ENCODE assay signal across 22 cellular contexts in the genomic region with DNA sequence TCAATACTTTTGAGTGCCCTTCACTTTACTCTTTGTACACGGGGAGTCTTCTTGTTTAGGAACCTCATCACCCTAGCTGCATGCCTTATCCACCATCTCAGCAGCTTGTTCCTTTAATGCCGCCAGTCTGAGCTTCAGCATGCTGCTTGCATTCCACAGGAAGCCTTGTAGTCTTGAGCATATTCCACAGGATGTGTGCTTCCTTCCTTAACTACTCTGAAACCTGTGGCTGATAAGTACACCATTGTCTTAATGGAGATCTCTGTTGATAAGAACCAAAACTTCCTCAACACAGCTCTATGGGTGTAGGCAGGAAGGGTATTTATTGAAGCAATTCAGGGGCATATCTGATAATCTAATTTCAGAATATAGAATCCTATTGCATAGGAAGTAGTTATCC. TPM values are rescaled to one million over a fixed set of nuclear protein-coding genes. Genes with fewer than 3 reads are reported as not detected.
DNase-seq lines count a peak whose midpoint lies in the region; ATAC-seq and TF ChIP-seq lines count a peak whose summit lies in the region.
"Had no signal": no experiment of that assay in that cellular context is flagged by ENCODE, and none has a peak within 500 bp of the region (broad histone marks: within the 10 kb centered on the region; RNA-seq: fewer than 3 reads in every experiment).

No MANE protein-coding gene starts in this region.

- no peaks in the 10 kb centered on the region for H3K27me3 ChIP-seq in CD4-positive, alpha-beta memory T cell (ENCODE audit: insufficient read depth, low read length)
- H3K27me3 ChIP-seq: foreskin keratinocyte, MG63 had no signal

- no peaks in the 10 kb centered on the region for H3K9me3 Mint-ChIP-seq in CD4-positive, alpha-beta memory T cell
- H3K9me3 Mint-ChIP-seq in WTC11 = no peaks in the 10 kb centered on the region

- TF ChIP-seq POLR2A in lower leg skin (IDR thresholded peaks at IDR 0.05) = no peak

- peaks cover 13 to 18% (median 15%) of the 10 kb centered on the region in 4 donors for H3K4me1 Mint-ChIP-seq in CD4-positive, alpha-beta memory T cell
- peaks cover 12% of the 10 kb centered on the region for H3K4me1 Mint-ChIP-seq in WTC11

- no peaks in the 10 kb centered on the region for H3K36me3 ChIP-seq in CD4-positive, alpha-beta memory T cell (ENCODE audit: insufficient read depth, low read length)
- H3K36me3 ChIP-seq: MG63 had no signal

- ATAC-seq in WTC11 = peak; percentile 34
- ATAC-seq in left lobe of liver = peak; percentile 15
- no peak for ATAC-seq in HG03095 (IDR thresholded peaks at IDR 0.05; ENCODE audit: unreplicated experiment)
- ATAC-seq in HG03175 (IDR thresholded peaks at IDR 0.05; ENCODE audit: unreplicated experiment) = no peak
- ATAC-seq: foreskin keratinocyte, HCT116 had no signal

- H3K4me1 ChIP-seq in CD4-positive, alpha-beta memory T cell (ENCODE audit: insufficient read depth, low read length) = peaks cover 12% of the 10 kb centered on the region
- H3K4me1 ChIP-seq: Caco-2 had no signal

- POLR2A ChIA-PET in CD4-positive, alpha-beta memory T cell (lab: Charles Lee; ENCODE audit: partially characterized antibody) = interaction anchor here (1.3 to 1.8 kb wide), 2 partner anchors 23 to 56 kb away, joined by 4 to 7 read pairs; no protein-coding TSS in a partner anchor
- POLR2A ChIA-PET in WTC11 (lab: Charles Lee) = no interaction called here

- H3K9me3 ChIP-seq in CD4-positive, alpha-beta memory T cell (ENCODE audit: control insufficient read depth in 1 of 2, low read length in 2 of 2) = no peaks in the 10 kb centered on the region
- H3K9me3 ChIP-seq: Caco-2, MG63 had no signal

- H3K36me3 Mint-ChIP-seq in CD4-positive, alpha-beta memory T cell = no peaks in the 10 kb centered on the region
- H3K36me3 Mint-ChIP-seq in WTC11 = no peaks in the 10 kb centered on the region

- peak in 2 of 5 donors; percentile 9 to 10 for DNase-seq in CD4-positive, alpha-beta memory T cell
- peak; percentile 58 for DNase-seq in Jurkat, Clone E6-1 (ENCODE audit: low read depth, low spot score)
- DNase-seq in WTC11 (ENCODE audit: low spot score) (no peak), left lobe of liver (ENCODE audit: low spot score) (no peak), Ammon's horn (ENCODE audit: low spot score) (no peak), lower leg skin (ENCODE audit: low spot score in 2 of 2) (no peak)
- DNase-seq: activated CD4-positive, alpha-beta T cell treated with anti-CD3 and anti-CD28 coated beads, Interleukin-2, amount 10 ng/mL, durations not matched to agents 7 days and 5 days; activated CD8-positive, alpha-beta memory T cell treated with anti-CD3 and anti-CD28 coated beads, Interleukin-2, amount 50 U/mL, for 48 hours; activated effector memory CD4-positive, alpha-beta T cell treated with anti-CD3 and anti-CD28 coated beads, Interleukin-2, amount 50 U/mL, for 16 hours; Caco-2; foreskin keratinocyte; kidney; MG63; midbrain; NCI-H748 treated with DMSO at 0.1 percent for 48 hours; stimulated activated CD4-positive, alpha-beta T cell treated with anti-CD3 and anti-CD28 coated beads, Interleukin-4, amount 100 ng/mL, for 1 hour; trophoblast cell had no signal

- peak overlapping the region in 5 of 7 donors; percentile 3 to 42 (median 37) for H3K27ac Mint-ChIP-seq in CD4-positive, alpha-beta memory T cell
- no peak overlapping the region for H3K27ac Mint-ChIP-seq in WTC11
- H3K27ac Mint-ChIP-seq: activated CD4-positive, alpha-beta T cell treated with anti-CD3 and anti-CD28 coated beads, Interleukin-2, amount 10 ng/mL, durations not matched to agents 7 days and 5 days; progenitor cell of endocrine pancreas had no signal

- intact Hi-C loops in CD4-positive, alpha-beta memory T cell (cut with micrococcal nuclease) = no loop called here
- intact Hi-C loops in lower leg skin (cut with DNase I; ENCODE audit: low total_unique reads) = no loop called here

- TF ChIP-seq CTCF in WTC11 (IDR thresholded peaks at IDR 0.05) = no peak
- no peak for TF ChIP-seq CTCF in lower leg skin (IDR thresholded peaks at IDR 0.05)

- no peak overlapping the region for H3K4me3 ChIP-seq in CD4-positive, alpha-beta memory T cell (ENCODE audit: low read length in 2 of 2)
- H3K4me3 ChIP-seq in Jurkat, Clone E6-1 (ENCODE audit: low read length) = no peak overlapping the region
- no peak overlapping the region for H3K4me3 ChIP-seq in lower leg skin (ENCODE audit: low read depth, poor library complexity, severe bottlenecking)
- H3K4me3 ChIP-seq: MG63 had no signal

- H3K4me3 Mint-ChIP-seq in CD4-positive, alpha-beta memory T cell = peak overlapping the region in 7 of 8 donors; percentile 10 to 52 (median 41)
- no peak overlapping the region for H3K4me3 Mint-ChIP-seq in WTC11
- H3K4me3 Mint-ChIP-seq: activated CD4-positive, alpha-beta T cell treated with anti-CD3 and anti-CD28 coated beads, Interleukin-2, amount 10 ng/mL, durations not matched to agents 7 days and 5 days had no signal

- H3K27ac ChIP-seq in CD4-positive, alpha-beta memory T cell (ENCODE audit: low read depth, low read length) = no peak overlapping the region
- H3K27ac ChIP-seq: epithelial cell of prostate, foreskin keratinocyte had no signal

- WGBS in lower leg skin, 2 donors = 60 to 70% methylated on average over 2 of the region's 2 CpGs

- no peaks in the 10 kb centered on the region for H3K27me3 Mint-ChIP-seq in CD4-positive, alpha-beta memory T cell
- no peaks in the 10 kb centered on the region for H3K27me3 Mint-ChIP-seq in WTC11 (ENCODE audit: low read depth)
- H3K27me3 Mint-ChIP-seq: progenitor cell of endocrine pancreas had no signal

- CTCF ChIA-PET in CD4-positive, alpha-beta memory T cell (lab: Charles Lee; ENCODE audit: partially characterized antibody) = interaction anchor here (1.2 to 9.5 kb wide), 3 partner anchors 11 to 103 kb away, joined by 4 to 440 read pairs (median 4); no protein-coding TSS in a partner anchor
- CTCF ChIA-PET in WTC11 (lab: Charles Lee) = interaction anchor here (1.2 kb wide), 1 partner anchor 103 kb away, joined by 6 read pairs; no protein-coding TSS in a partner anchor

TF ChIP-seq in WTC11, 78 proteins besides CTCF, POLR2A, EP300 and RAD21:
- TF ChIP-seq ZNF532 (CRISPR knock-in tag; IDR thresholded peaks at IDR 0.05; ENCODE audit: borderline replicate concordance) (no peak), ZBTB21 (CRISPR knock-in tag; IDR thresholded peaks at IDR 0.05; ENCODE audit: borderline replicate concordance) (no peak), MXD4 (CRISPR knock-in tag; IDR thresholded peaks at IDR 0.05; ENCODE audit: borderline replicate concordance) (no peak), TCF7 (CRISPR knock-in tag; IDR thresholded peaks at IDR 0.05; ENCODE audit: low read depth) (no peak), TEAD4 (CRISPR knock-in tag; IDR thresholded peaks at IDR 0.05) (no peak), ETV6 (CRISPR knock-in tag; IDR thresholded peaks at IDR 0.05) (no peak), NFYB (CRISPR knock-in tag; conservative IDR thresholded peaks at IDR 0.05; ENCODE audit: low read depth) (no peak)

RNA-seq across cellular contexts. Expression of gene CCNI, which starts 24.4 kb away (rescaled TPM):
- 100 to 1,000 TPM; 353 to 360 TPM for total RNA-seq in CD4-positive, alpha-beta memory T cell
- polyA plus RNA-seq in CD4-positive, alpha-beta memory T cell = 100 to 1,000 TPM; 226 to 370 TPM
- polyA plus RNA-seq in Jurkat, Clone E6-1 (2012; ENCODE audit: insufficient read depth, insufficient read length) = 135 TPM
- 213 to 253 TPM (median 248 TPM) in 3 replicates for total RNA-seq in WTC11 (2021)
- total RNA-seq in left lobe of liver = 56.4 TPM
- total RNA-seq in lower leg skin = 100 to 1,000 TPM; 155 to 208 (median 178) TPM

RNA-seq across cellular contexts. Expression of gene CCNG2, which starts 56.8 kb away (rescaled TPM):
- total RNA-seq in CD4-positive, alpha-beta memory T cell = 10 to 100 TPM; 22.2 to 22.9 TPM
- polyA plus RNA-seq in CD4-positive, alpha-beta memory T cell = 10 to 100 TPM; 17.0 to 18.3 TPM
- 44.0 TPM for polyA plus RNA-seq in Jurkat, Clone E6-1 (2012; ENCODE audit: insufficient read depth, insufficient read length)
- 18.9 to 20.8 TPM (median 20.4 TPM) in 3 replicates for total RNA-seq in WTC11 (2021)
- 5.3 TPM for total RNA-seq in left lobe of liver
- total RNA-seq in lower leg skin = 10 to 100 TPM; 31.7 to 75.1 (median 40.0) TPM

Comparison
In these comparisons a context has a peak if more than half of its experiments do, and no peak if none do; other contexts are left out.
1. ATAC-seq: peak in WTC11 (single experiment) and left lobe of liver (single experiment); none in HG03095 (single experiment) and HG03175 (single experiment).